1 cellular context compared by ENCODE assay signal in genomic region chr12:120366341-120366705, GRCh38.
TF ChIP-seq lines count a peak whose summit lies in the region.

No MANE protein-coding gene starts in this region.

TF ChIP-seq in GM23338, 12 proteins besides CTCF, POLR2A, EP300 and RAD21 (continued from another document):
- TF ChIP-seq, protein P1, sequence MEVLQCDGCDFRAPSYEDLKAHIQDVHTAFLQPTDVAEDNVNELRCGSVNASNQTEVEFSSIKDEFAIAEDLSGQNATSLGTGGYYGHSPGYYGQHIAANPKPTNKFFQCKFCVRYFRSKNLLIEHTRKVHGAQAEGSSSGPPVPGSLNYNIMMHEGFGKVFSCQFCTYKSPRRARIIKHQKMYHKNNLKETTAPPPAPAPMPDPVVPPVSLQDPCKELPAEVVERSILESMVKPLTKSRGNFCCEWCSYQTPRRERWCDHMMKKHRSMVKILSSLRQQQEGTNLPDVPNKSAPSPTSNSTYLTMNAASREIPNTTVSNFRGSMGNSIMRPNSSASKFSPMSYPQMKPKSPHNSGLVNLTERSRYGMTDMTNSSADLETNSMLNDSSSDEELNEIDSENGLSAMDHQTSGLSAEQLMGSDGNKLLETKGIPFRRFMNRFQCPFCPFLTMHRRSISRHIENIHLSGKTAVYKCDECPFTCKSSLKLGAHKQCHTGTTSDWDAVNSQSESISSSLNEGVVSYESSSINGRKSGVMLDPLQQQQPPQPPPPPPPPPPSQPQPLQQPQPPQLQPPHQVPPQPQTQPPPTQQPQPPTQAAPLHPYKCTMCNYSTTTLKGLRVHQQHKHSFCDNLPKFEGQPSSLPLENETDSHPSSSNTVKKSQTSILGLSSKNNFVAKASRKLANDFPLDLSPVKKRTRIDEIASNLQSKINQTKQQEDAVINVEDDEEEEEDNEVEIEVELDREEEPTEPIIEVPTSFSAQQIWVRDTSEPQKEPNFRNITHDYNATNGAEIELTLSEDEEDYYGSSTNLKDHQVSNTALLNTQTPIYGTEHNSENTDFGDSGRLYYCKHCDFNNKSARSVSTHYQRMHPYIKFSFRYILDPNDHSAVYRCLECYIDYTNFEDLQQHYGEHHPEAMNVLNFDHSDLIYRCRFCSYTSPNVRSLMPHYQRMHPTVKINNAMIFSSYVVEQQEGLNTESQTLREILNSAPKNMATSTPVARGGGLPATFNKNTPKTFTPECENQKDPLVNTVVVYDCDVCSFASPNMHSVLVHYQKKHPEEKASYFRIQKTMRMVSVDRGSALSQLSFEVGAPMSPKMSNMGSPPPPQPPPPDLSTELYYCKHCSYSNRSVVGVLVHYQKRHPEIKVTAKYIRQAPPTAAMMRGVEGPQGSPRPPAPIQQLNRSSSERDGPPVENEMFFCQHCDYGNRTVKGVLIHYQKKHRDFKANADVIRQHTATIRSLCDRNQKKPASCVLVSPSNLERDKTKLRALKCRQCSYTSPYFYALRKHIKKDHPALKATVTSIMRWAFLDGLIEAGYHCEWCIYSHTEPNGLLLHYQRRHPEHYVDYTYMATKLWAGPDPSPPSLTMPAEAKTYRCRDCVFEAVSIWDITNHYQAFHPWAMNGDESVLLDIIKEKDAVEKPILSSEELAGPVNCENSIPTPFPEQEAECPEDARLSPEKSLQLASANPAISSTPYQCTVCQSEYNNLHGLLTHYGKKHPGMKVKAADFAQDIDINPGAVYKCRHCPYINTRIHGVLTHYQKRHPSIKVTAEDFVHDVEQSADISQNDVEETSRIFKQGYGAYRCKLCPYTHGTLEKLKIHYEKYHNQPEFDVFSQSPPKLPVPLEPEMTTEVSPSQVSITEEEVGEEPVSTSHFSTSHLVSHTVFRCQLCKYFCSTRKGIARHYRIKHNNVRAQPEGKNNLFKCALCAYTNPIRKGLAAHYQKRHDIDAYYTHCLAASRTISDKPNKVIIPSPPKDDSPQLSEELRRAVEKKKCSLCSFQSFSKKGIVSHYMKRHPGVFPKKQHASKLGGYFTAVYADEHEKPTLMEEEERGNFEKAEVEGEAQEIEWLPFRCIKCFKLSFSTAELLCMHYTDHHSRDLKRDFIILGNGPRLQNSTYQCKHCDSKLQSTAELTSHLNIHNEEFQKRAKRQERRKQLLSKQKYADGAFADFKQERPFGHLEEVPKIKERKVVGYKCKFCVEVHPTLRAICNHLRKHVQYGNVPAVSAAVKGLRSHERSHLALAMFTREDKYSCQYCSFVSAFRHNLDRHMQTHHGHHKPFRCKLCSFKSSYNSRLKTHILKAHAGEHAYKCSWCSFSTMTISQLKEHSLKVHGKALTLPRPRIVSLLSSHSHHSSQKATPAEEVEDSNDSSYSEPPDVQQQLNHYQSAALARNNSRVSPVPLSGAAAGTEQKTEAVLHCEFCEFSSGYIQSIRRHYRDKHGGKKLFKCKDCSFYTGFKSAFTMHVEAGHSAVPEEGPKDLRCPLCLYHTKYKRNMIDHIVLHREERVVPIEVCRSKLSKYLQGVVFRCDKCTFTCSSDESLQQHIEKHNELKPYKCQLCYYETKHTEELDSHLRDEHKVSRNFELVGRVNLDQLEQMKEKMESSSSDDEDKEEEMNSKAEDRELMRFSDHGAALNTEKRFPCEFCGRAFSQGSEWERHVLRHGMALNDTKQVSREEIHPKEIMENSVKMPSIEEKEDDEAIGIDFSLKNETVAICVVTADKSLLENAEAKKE (CRISPR knock-in tag; IDR thresholded peaks at IDR 0.05): no peak
